ENCODE assay signal across 16 cellular contexts in the genomic region with DNA sequence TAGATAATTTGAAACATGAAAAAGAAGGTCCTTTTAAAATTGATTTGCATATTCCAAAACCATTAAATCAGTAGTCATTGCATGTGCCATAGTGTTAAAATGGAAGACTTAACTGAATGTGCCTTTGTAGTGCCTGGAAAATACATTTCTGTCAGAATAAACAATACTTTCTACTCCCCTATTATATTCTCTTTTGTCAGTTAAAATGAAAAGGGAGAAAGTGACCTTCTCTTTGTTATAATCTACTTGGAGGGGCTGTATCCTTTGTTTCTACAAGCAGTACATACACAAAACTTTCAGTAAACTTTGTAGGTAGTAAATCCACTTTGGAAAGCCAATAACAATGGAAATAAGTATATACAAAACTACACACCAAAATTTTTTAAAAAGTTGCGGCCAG.
DNase-seq lines count a peak whose midpoint lies in the region; ATAC-seq and TF ChIP-seq lines count a peak whose summit lies in the region.
"Had no signal": no experiment of that assay in that cellular context is flagged by ENCODE, and none has a peak within 500 bp of the region (broad histone marks: within the 10 kb centered on the region; RNA-seq: fewer than 3 reads in every experiment).

No MANE protein-coding gene starts in this region.

- CTCF ChIA-PET in PC-3 (lab: Charles Lee), result no interaction called here

- BruUV-seq in PC-3 (replicated peaks; lab: Mats Ljungman, UMichigan), result no TSS peak

- H3K27me3 ChIP-seq in iPS-18a (ENCODE audit: control insufficient read depth, insufficient read depth, low read length), result peaks cover 7% of the 10 kb centered on the region
- H3K27me3 ChIP-seq in PC-3 (ENCODE audit: low read length), result peaks cover 34% of the 10 kb centered on the region

- H3K27ac Mint-ChIP-seq in HFFc6 (no peak overlapping the region; the same call in 1 of the 2 replicates), brain (peak overlapping the region in 4 of 5 experiments; percentile 12 to 98 (median 92))
- H3K27ac Mint-ChIP-seq: CD4-positive, CD25-positive, alpha-beta regulatory T cell; CD8-positive, alpha-beta memory T cell had no signal

- intact Hi-C loops in PC-3 (cut with micrococcal nuclease), result loop anchor here (10.0 kb wide), 1 partner anchor 298 kb away; no protein-coding TSS in a partner anchor

- peaks cover 26% of the 10 kb centered on the region for H3K4me1 ChIP-seq in iPS-18a (ENCODE audit: control insufficient read depth, low read depth, low read length)
- no peaks in the 10 kb centered on the region for H3K4me1 ChIP-seq in PC-3 (ENCODE audit: insufficient read depth, low read length)
- H3K4me1 ChIP-seq: BE2C had no signal

- no peak for ATAC-seq in PC-3
- ATAC-seq in HG03469 (IDR thresholded peaks at IDR 0.05; ENCODE audit: unreplicated experiment), result no peak

- no peaks in the 10 kb centered on the region for H3F3A ChIP-seq in PC-3 (ENCODE audit: low read length, unreplicated experiment)

- H3K4me3 ChIP-seq in iPS-18a (ENCODE audit: low read length) (peak overlapping the region; percentile 85), PC-3 (ENCODE audit: low read length) (no peak overlapping the region)

- H4K20me1 ChIP-seq in PC-3 (ENCODE audit: low read length), result no peaks in the 10 kb centered on the region

- TF ChIP-seq CTCF in 22Rv1 (IDR thresholded peaks at IDR 0.05) (no peak), HFFc6 (IDR thresholded peaks at IDR 0.05) (no peak), brain (conservative IDR thresholded peaks at IDR 0.05) (no peak), PC-3 (conservative IDR thresholded peaks at IDR 0.05; ENCODE audit: low read depth, low read length) (no peak)

- H3K4me2 ChIP-seq in PC-3 (ENCODE audit: low read length), result no peak overlapping the region

- no peaks in the 10 kb centered on the region for H3K9me2 ChIP-seq in PC-3 (replicated peaks; ENCODE audit: low read length)

- H3K27ac ChIP-seq in 22Rv1 (peak overlapping the region; percentile 83), iPS-18a (ENCODE audit: low read length) (no peak overlapping the region), PC-3 (ENCODE audit: low read length) (no peak overlapping the region)
- H3K27ac ChIP-seq: GM23248 had no signal

- H3K79me2 ChIP-seq in PC-3 (ENCODE audit: low read length), result no peaks in the 10 kb centered on the region

- H3K36me3 ChIP-seq in iPS-18a (ENCODE audit: control insufficient read depth, low read depth, low read length) (no peaks in the 10 kb centered on the region), PC-3 (ENCODE audit: low read depth, low read length) (no peaks in the 10 kb centered on the region)
- H3K36me3 ChIP-seq: BE2C had no signal

- peaks cover 34% of the 10 kb centered on the region for H3K4me1 Mint-ChIP-seq in HFFc6 (ENCODE audit: low read depth)
- peaks cover 65% of the 10 kb centered on the region for H3K4me1 Mint-ChIP-seq in brain
- H3K4me1 Mint-ChIP-seq: CD4-positive, CD25-positive, alpha-beta regulatory T cell had no signal

- peak overlapping the region; percentile 96 for H3K4me3 Mint-ChIP-seq in HFFc6
- peak overlapping the region; percentile 49 to 98 (median 95) for H3K4me3 Mint-ChIP-seq in brain
- H3K4me3 Mint-ChIP-seq: CD4-positive, CD25-positive, alpha-beta regulatory T cell; CD8-positive, alpha-beta memory T cell had no signal

- H2AFZ ChIP-seq in PC-3 (ENCODE audit: low read length), result no peak overlapping the region

- POLR2A ChIA-PET in PC-3 (lab: Charles Lee; ENCODE audit: unreplicated experiment), result no interaction called here

- DNase-seq in HFFc6 (no peak), DMS79 treated with DMSO at 0.1 percent for 48 hours (lab: John Stamatoyannopoulos, UW) (no peak), NCI-H526 treated with DMSO at 0.1 percent for 48 hours (lab: John Stamatoyannopoulos, UW) (no peak), PC-3 (no peak)
- DNase-seq: BE2C; CD4-positive, CD25-positive, alpha-beta regulatory T cell; CD8-positive, alpha-beta memory T cell; COR-L47; DMS 273 treated with DMSO at 0.1 percent for 48 hours; DMS53; GM23248; HCEC 1CT had no signal

- H3K27me3 Mint-ChIP-seq in HFFc6 (ENCODE audit: insufficient read depth) (no peaks in the 10 kb centered on the region), brain (peaks cover 18% of the 10 kb centered on the region)

- H3K9me3 Mint-ChIP-seq in HFFc6 (no peaks in the 10 kb centered on the region), brain (no peaks in the 10 kb centered on the region)

- H3K36me3 Mint-ChIP-seq in HFFc6 (ENCODE audit: low read depth), result no peaks in the 10 kb centered on the region
- H3K36me3 Mint-ChIP-seq in brain, result no peaks in the 10 kb centered on the region
- H3K36me3 Mint-ChIP-seq: CD4-positive, CD25-positive, alpha-beta regulatory T cell; CD8-positive, alpha-beta memory T cell had no signal

- H3K9me3 ChIP-seq in iPS-18a (ENCODE audit: control insufficient read depth, low read depth, low read length), result no peaks in the 10 kb centered on the region
- no peaks in the 10 kb centered on the region for H3K9me3 ChIP-seq in PC-3 (ENCODE audit: low read length)
- H3K9me3 ChIP-seq: BE2C had no signal

- H3K9ac ChIP-seq in iPS-18a (ENCODE audit: low read length) (no peak overlapping the region), PC-3 (ENCODE audit: low read length) (no peak overlapping the region)
